In genomic region chr11:73379189-73379880, GRCh38 we compare ENCODE assay signal across 10 cellular contexts. TPM values are rescaled to one million over a fixed set of nuclear protein-coding genes. Genes with fewer than 3 reads are reported as not detected.
DNase-seq lines count a peak whose midpoint lies in the region; ATAC-seq and TF ChIP-seq lines count a peak whose summit lies in the region.
"Had no signal": no experiment of that assay in that cellular context is flagged by ENCODE, and none has a peak within 500 bp of the region (broad histone marks: within the 10 kb centered on the region; RNA-seq: fewer than 3 reads in every experiment).

No MANE protein-coding gene starts in this region.

- no peaks in the 10 kb centered on the region for H3K27me3 ChIP-seq in CD4-positive, alpha-beta memory T cell (ENCODE audit: insufficient read depth, low read length)
- H3K27me3 ChIP-seq in body of pancreas (no peaks in the 10 kb centered on the region), neutrophil (no peaks in the 10 kb centered on the region)

- H3K4me1 ChIP-seq in CD4-positive, alpha-beta memory T cell (ENCODE audit: insufficient read depth, low read length) = peaks cover 79% of the 10 kb centered on the region
- peaks cover 23% of the 10 kb centered on the region for H3K4me1 ChIP-seq in body of pancreas
- H3K4me1 ChIP-seq in neutrophil (ENCODE audit: control insufficient read depth in 1 of 2, insufficient read depth in 1 of 2, low read depth in 1 of 2, low read length in 1 of 2) = peaks cover 78 to 80% of the 10 kb centered on the region in 2 experiments

- no peaks in the 10 kb centered on the region for H3K9me3 ChIP-seq in CD4-positive, alpha-beta memory T cell (ENCODE audit: control insufficient read depth in 1 of 2, low read length in 2 of 2)
- H3K9me3 ChIP-seq in body of pancreas (no peaks in the 10 kb centered on the region), neutrophil (no peaks in the 10 kb centered on the region)

- ATAC-seq in body of pancreas (peak; percentile 51), GM21717 (IDR thresholded peaks at IDR 0.05; ENCODE audit: unreplicated experiment) (no peak)

- no peaks in the 10 kb centered on the region for H3K27me3 Mint-ChIP-seq in CD4-positive, alpha-beta memory T cell

- POLR2A ChIA-PET in CD4-positive, alpha-beta memory T cell (lab: Charles Lee; ENCODE audit: partially characterized antibody) = interaction anchor here (0.7 kb wide), 1 partner anchor 13 kb away, joined by 3 read pairs; no protein-coding TSS in a partner anchor

- H3K36me3 Mint-ChIP-seq in CD4-positive, alpha-beta memory T cell = peaks cover 0 to 7% of the 10 kb centered on the region in 2 donors

- 24 to 28% methylated on average over 10 of the region's 10 CpGs for WGBS in body of pancreas, 2 donors

- H3K4me3 Mint-ChIP-seq in CD4-positive, alpha-beta memory T cell = peak overlapping the region in 5 of 8 donors; percentile 20 to 97 (median 51)

- no peak overlapping the region for H3K27ac ChIP-seq in CD4-positive, alpha-beta memory T cell (ENCODE audit: low read depth, low read length)
- H3K27ac ChIP-seq in body of pancreas (no peak overlapping the region), neutrophil (peak overlapping the region; percentile 99)

- TF ChIP-seq CTCF in GM12865 (IDR thresholded peaks at IDR 0.05; ENCODE audit: insufficient read depth, low read depth, low read length, missing control alignments) (no peak), body of pancreas (IDR thresholded peaks at IDR 0.05) (peak in 2 of 7 experiments; percentile 12 to 13), neutrophil (IDR thresholded peaks at IDR 0.05) (no peak)

- no peaks in the 10 kb centered on the region for H3K36me3 ChIP-seq in CD4-positive, alpha-beta memory T cell (ENCODE audit: insufficient read depth, low read length)
- H3K36me3 ChIP-seq in body of pancreas (replicated peaks in 1 of 2; ENCODE audit: insufficient read depth in 1 of 2, low read depth in 2 of 2) = no peaks in the 10 kb centered on the region
- peaks cover 17% of the 10 kb centered on the region for H3K36me3 ChIP-seq in neutrophil

- peak overlapping the region in 6 of 7 donors; percentile 83 to 100 (median 90) for H3K27ac Mint-ChIP-seq in CD4-positive, alpha-beta memory T cell

- H3K4me1 Mint-ChIP-seq in CD4-positive, alpha-beta memory T cell = peaks cover 34 to 80% (median 55%) of the 10 kb centered on the region in 4 donors

- DNase-seq in CD4-positive, alpha-beta memory T cell = peak in 1 of 5 donors; percentile 24
- DNase-seq in GM12865 (ENCODE audit: low read depth) (no peak), body of pancreas (peak; percentile 87 to 93 (median 91)), NCI-H446 (lab: John Stamatoyannopoulos, UW) (no peak), medulla oblongata (ENCODE audit: extremely low spot score) (no peak)
- DNase-seq: activated CD8-positive, alpha-beta memory T cell treated with anti-CD3 and anti-CD28 coated beads, Interleukin-2, amount 50 U/mL, for 48 hours; stimulated activated CD4-positive, alpha-beta T cell treated with anti-CD3 and anti-CD28 coated beads, Interleukin-15, amount 100 ng/mL, for 24 hours; T-helper 9 cell had no signal

- H3K4me3 ChIP-seq in CD4-positive, alpha-beta memory T cell (ENCODE audit: low read length in 2 of 2) = no peak overlapping the region
- H3K4me3 ChIP-seq in GM12865 (ENCODE audit: low read depth, low read length) (peak overlapping the region; percentile 76), body of pancreas (no peak overlapping the region), neutrophil (ENCODE audit: low read depth in 1 of 2, low read length in 1 of 2) (peak overlapping the region; percentile 96 to 98)

- intact Hi-C loops in CD4-positive, alpha-beta memory T cell (cut with micrococcal nuclease) = no loop called here
- intact Hi-C loops in body of pancreas (cut with DNase I) = no loop called here

- no peaks in the 10 kb centered on the region for H3K9me3 Mint-ChIP-seq in CD4-positive, alpha-beta memory T cell

- no peak for TF ChIP-seq POLR2A in body of pancreas (IDR thresholded peaks at IDR 0.05)

- CTCF ChIA-PET in CD4-positive, alpha-beta memory T cell (lab: Charles Lee; ENCODE audit: partially characterized antibody) = interaction anchor here (1.0 to 2.3 kb wide), 3 partner anchors 13 to 28 kb away, joined by 4 to 13 read pairs (median 5); no protein-coding TSS in a partner anchor

RNA-seq across cellular contexts. Expression of gene RELT, which starts 3.1 kb away (rescaled TPM):
- total RNA-seq in CD4-positive, alpha-beta memory T cell = 10 to 100 TPM; 12.1 to 12.9 TPM
- 1 to 10 TPM; 2.2 to 5.2 TPM for polyA plus RNA-seq in CD4-positive, alpha-beta memory T cell
- under 1 TPM; 0.33 to 0.52 TPM for total RNA-seq in body of pancreas

Comparison
In these comparisons a context has a peak if more than half of its experiments do, and no peak if none do; other contexts are left out.
1. DNase-seq: peak in body of pancreas (4 of 4); none in GM12865 (single experiment), NCI-H446 (0 of 2) and medulla oblongata (single experiment).
2. H3K4me3 ChIP-seq: peak in GM12865 (single experiment) and neutrophil (2 of 2); none in CD4-positive, alpha-beta memory T cell (0 of 2) and body of pancreas (0 of 2).
3. RNA of gene RELT, which starts 3.1 kb away (total RNA-seq): 12.1 to 12.9 TPM in CD4-positive, alpha-beta memory T cell; 0.33 to 0.52 TPM in body of pancreas; every median in the first group is over 4 times any median in the second.